ENCODE assay signal across 6 cellular contexts in genomic region chr9:129081388-129081889, GRCh38. TPM values are rescaled to one million over a fixed set of nuclear protein-coding genes. Genes with fewer than 3 reads are reported as not detected.
A peak's percentile ranks its signal among the peaks of the same experiment; 100 is the strongest.
DNase-seq lines count a peak whose midpoint lies in the region; ATAC-seq and TF ChIP-seq lines count a peak whose summit lies in the region.

No MANE protein-coding gene starts in this region.

- no peak for DNase-seq in GM12865 (ENCODE audit: low read depth)
- no peak for DNase-seq in Panc1 (ENCODE audit: low read depth, low spot score)
- DNase-seq in hepatocyte (ENCODE audit: low spot score), result no peak
- no peak for DNase-seq in kidney glomerular epithelial cell (lab: John Stamatoyannopoulos, UW)

- H3K36me3 ChIP-seq in Panc1 (ENCODE audit: control insufficient read depth, insufficient read depth, low read length) (0 out of 2 replicates have a peak, but pooled peaks cover 2% of the 10 kb centered on the region), hepatocyte (replicated peaks; ENCODE audit: insufficient read depth, low read depth) (no peaks in the 10 kb centered on the region), urinary bladder (ENCODE audit: insufficient read depth) (no peaks in the 10 kb centered on the region)

- H3K4me3 ChIP-seq in GM12865 (ENCODE audit: low read depth, low read length) (peak overlapping the region; percentile 98), Panc1 (ENCODE audit: low read depth in 2 of 2, low read length in 2 of 2) (peak overlapping the region; percentile 75 to 84), hepatocyte (peak overlapping the region; percentile 67), urinary bladder (ENCODE audit: low read depth, low read length) (peak overlapping the region; percentile 68)

- in situ Hi-C loops in Panc1 (cut with HindIII; ENCODE audit: low pct_unique_long_range_greater_than_20kb, low sequenced_read_pairs), result no loop called here

- H3K27me3 ChIP-seq in Panc1 (ENCODE audit: control insufficient read depth, insufficient read depth, low read length) (no peaks in the 10 kb centered on the region), hepatocyte (no peaks in the 10 kb centered on the region)

- no peaks in the 10 kb centered on the region for H3K9me3 ChIP-seq in Panc1 (ENCODE audit: control insufficient read depth, insufficient read depth, low read depth, low read length)
- no peaks in the 10 kb centered on the region for H3K9me3 ChIP-seq in hepatocyte (ENCODE audit: low read depth)

- intact Hi-C loops in Panc1 (cut with micrococcal nuclease; ENCODE audit: unreplicated experiment), result no loop called here

- H3K27ac ChIP-seq in Panc1 (ENCODE audit: low read length) (peak overlapping the region; percentile 84), hepatocyte (peak overlapping the region; percentile 71), urinary bladder (ENCODE audit: low read depth) (peak overlapping the region; percentile 42)

- H2AFZ ChIP-seq in hepatocyte, result peak overlapping the region; percentile 54

- ATAC-seq in Panc1, result 0 out of 2 replicates have a peak, but pooled peaks have one; percentile 0
- ATAC-seq in GM19452 (IDR thresholded peaks at IDR 0.05; ENCODE audit: unreplicated experiment), result no peak

- CTCF ChIA-PET in Panc1 (lab: Charles Lee), result interaction anchor here (0.5 to 1.2 kb wide), 3 partner anchors 35 to 545 kb away, joined by 5 to 12 read pairs (median 6); partner anchors contain the start of genes NTMT1 and SH3GLB2

- peak overlapping the region; percentile 97 for H3K4me2 ChIP-seq in hepatocyte

- H4K20me1 ChIP-seq in hepatocyte (ENCODE audit: insufficient read depth, poor library complexity, severe bottlenecking), result no peaks in the 10 kb centered on the region

- POLR2A ChIA-PET in Panc1 (lab: Charles Lee), result no interaction called here

- H3K4me1 ChIP-seq in Panc1 (ENCODE audit: control insufficient read depth, insufficient read depth, low read length) (peaks cover 8% of the 10 kb centered on the region; the same call in 1 of the 2 replicates), hepatocyte (ENCODE audit: insufficient read depth) (peaks cover 5% of the 10 kb centered on the region), urinary bladder (ENCODE audit: insufficient read depth) (no peaks in the 10 kb centered on the region)

- 5% methylated on average over 30 of the region's 30 CpGs for WGBS in hepatocyte (ENCODE audit: low lambda C conversion rate, missing lambda C conversion rate)
- WGBS in urinary bladder, result 2% methylated on average over 30 of the region's 30 CpGs

- TF ChIP-seq CTCF in GM12865 (IDR thresholded peaks at IDR 0.05; ENCODE audit: insufficient read depth, low read depth, low read length, missing control alignments) (no peak), Panc1 (IDR thresholded peaks at IDR 0.05) (no peak), hepatocyte (IDR thresholded peaks at IDR 0.05; ENCODE audit: poor library complexity) (no peak)

- peaks cover 27% of the 10 kb centered on the region for H3K79me2 ChIP-seq in hepatocyte

- H3K9me2 ChIP-seq in hepatocyte (replicated peaks; ENCODE audit: insufficient read depth), result no peaks in the 10 kb centered on the region

- TSS peak; percentile 90 for BruUV-seq in Panc1 (replicated peaks; lab: Mats Ljungman, UMichigan)

RNA-seq across cellular contexts. Expression of gene DOLPP1, which starts 0.5 kb away (rescaled TPM):
- total RNA-seq in Panc1 (2021; ENCODE audit: unreplicated experiment), result 13.7 TPM
- polyA plus RNA-seq in Panc1 (2012; ENCODE audit: insufficient read length), result 15.8 TPM
- 16.2 and 23.8 TPM in 2 replicates for total RNA-seq in hepatocyte
- 17.2 and 20.6 TPM in 2 replicates for polyA plus RNA-seq in hepatocyte
- total RNA-seq in urinary bladder, result 9.0 TPM
- polyA plus RNA-seq in urinary bladder, result 10.5 TPM

RNA-seq across cellular contexts. Expression of gene CRAT, which starts 29.2 kb away (rescaled TPM):
- total RNA-seq in Panc1 (2021; ENCODE audit: unreplicated experiment) (38.8 TPM), hepatocyte (39.3 and 40.4 TPM in 2 replicates), urinary bladder (15.0 TPM)
- 71.7 TPM for polyA plus RNA-seq in Panc1 (2012; ENCODE audit: insufficient read length)
- polyA plus RNA-seq in hepatocyte (59.4 and 64.6 TPM in 2 replicates), urinary bladder (70.7 TPM)

RNA-seq across cellular contexts. Expression of gene PTPA, which starts 29.8 kb away (rescaled TPM):
- total RNA-seq in Panc1 (2021; ENCODE audit: unreplicated experiment) (114 TPM), hepatocyte (72.3 and 72.4 TPM in 2 replicates), urinary bladder (48.5 TPM)
- polyA plus RNA-seq in Panc1 (2012; ENCODE audit: insufficient read length), result 97.5 TPM
- polyA plus RNA-seq in hepatocyte (55.3 and 60.9 TPM in 2 replicates), urinary bladder (125 TPM)

RNA-seq across cellular contexts. Expression of gene MIGA2, which starts 45.0 kb away (rescaled TPM):
- total RNA-seq in Panc1 (2021; ENCODE audit: unreplicated experiment) (23.0 TPM), hepatocyte (16.8 and 29.5 TPM in 2 replicates), urinary bladder (16.4 TPM)
- 13.1 TPM for polyA plus RNA-seq in Panc1 (2012; ENCODE audit: insufficient read length)
- polyA plus RNA-seq in hepatocyte (23.4 and 33.3 TPM in 2 replicates), urinary bladder (34.5 TPM)

RNA-seq across cellular contexts. Expression of gene SH3GLB2, which starts 53.3 kb away (rescaled TPM):
- total RNA-seq in Panc1 (2021; ENCODE audit: unreplicated experiment) (68.3 TPM), hepatocyte (68.3 and 85.4 TPM in 2 replicates), urinary bladder (49.6 TPM)
- 94.4 TPM for polyA plus RNA-seq in Panc1 (2012; ENCODE audit: insufficient read length)
- polyA plus RNA-seq in hepatocyte (124 and 189 TPM in 2 replicates), urinary bladder (119 TPM)
